Comparison of ENCODE assay signal across 10 cellular contexts in the genomic region with DNA sequence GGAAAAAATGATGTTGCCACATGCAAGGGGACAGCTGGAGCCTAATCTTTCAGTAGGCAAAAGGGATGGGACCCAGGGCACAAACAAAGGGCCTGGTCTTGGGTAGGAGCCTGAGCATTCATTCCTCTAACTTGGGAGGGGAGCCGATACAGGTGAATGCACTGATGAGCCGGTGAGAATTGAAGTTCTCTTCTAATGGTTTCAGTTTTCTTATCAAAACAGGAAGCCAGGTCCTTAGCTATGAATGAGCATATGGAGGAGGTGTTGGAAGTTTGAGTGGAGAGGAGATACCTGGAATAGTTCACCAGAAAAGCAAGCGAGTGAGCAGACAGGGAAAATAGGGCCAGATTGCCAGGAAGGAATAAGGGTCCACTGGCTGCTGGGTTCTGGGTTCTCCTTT. TPM values are rescaled to one million over a fixed set of nuclear protein-coding genes. Genes with fewer than 3 reads are reported as not detected.
A peak's percentile ranks its signal among the peaks of the same experiment; 100 is the strongest.
DNase-seq lines count a peak whose midpoint lies in the region; ATAC-seq, FAIRE-seq and TF ChIP-seq lines count a peak whose summit lies in the region.
"Had no signal": no experiment of that assay in that cellular context is flagged by ENCODE, and none has a peak within 500 bp of the region (broad histone marks: within the 10 kb centered on the region; RNA-seq: fewer than 3 reads in every experiment).

No MANE protein-coding gene starts in this region.

- no peaks in the 10 kb centered on the region for H3K36me3 ChIP-seq in SJCRH30
- H3K36me3 ChIP-seq: transverse colon had no signal

- H3K4me1 ChIP-seq in SJCRH30: no peaks in the 10 kb centered on the region

- no peaks in the 10 kb centered on the region for H3K27me3 Mint-ChIP-seq in effector memory CD8-positive, alpha-beta T cell

- no peak for DNase-seq in effector memory CD8-positive, alpha-beta T cell
- DNase-seq in D721Med (ENCODE audit: insufficient read length, low spot score) (no peak), iPS-NIHi7 (ENCODE audit: extremely low spot score) (no peak), SJCRH30 (no peak)
- DNase-seq: transverse colon had no signal

- TF ChIP-seq CTCF in D721Med (IDR thresholded peaks at IDR 0.05; ENCODE audit: insufficient read depth, missing control alignments): no peak

- no peak for FAIRE-seq in D721Med (lab: Jason Lieb, UNC)

- peaks cover 2% of the 10 kb centered on the region for H3K36me3 Mint-ChIP-seq in effector memory CD8-positive, alpha-beta T cell (ENCODE audit: insufficient read depth)

- H3K4me3 Mint-ChIP-seq in effector memory CD8-positive, alpha-beta T cell: peak overlapping the region; percentile 45 to 61

- peaks cover 21 to 29% of the 10 kb centered on the region in 2 donors for H3K4me1 Mint-ChIP-seq in effector memory CD8-positive, alpha-beta T cell (ENCODE audit: low read depth in 2 of 2)

- no peaks in the 10 kb centered on the region for H3K9me3 Mint-ChIP-seq in effector memory CD8-positive, alpha-beta T cell

- H3K4me3 ChIP-seq in SJCRH30: no peak overlapping the region
- H3K4me3 ChIP-seq: transverse colon had no signal

- no peak overlapping the region for H3K27ac ChIP-seq in SJCRH30
- H3K27ac ChIP-seq: HL-60, transverse colon had no signal

- ATAC-seq in GM18508 (IDR thresholded peaks at IDR 0.05; ENCODE audit: insufficient read depth, unreplicated experiment) (peak; percentile 34), GM19463 (IDR thresholded peaks at IDR 0.05; ENCODE audit: unreplicated experiment) (peak; percentile 32), HG03175 (IDR thresholded peaks at IDR 0.05; ENCODE audit: unreplicated experiment) (peak; percentile 41), HG02678 (IDR thresholded peaks at IDR 0.05; ENCODE audit: unreplicated experiment) (no peak)
- ATAC-seq in effector memory CD8-positive, alpha-beta T cell (replicated peaks): peak; percentile 59

- H3K27me3 ChIP-seq in SJCRH30: no peaks in the 10 kb centered on the region
- H3K27me3 ChIP-seq: transverse colon had no signal

- H3K9me3 ChIP-seq in SJCRH30 (replicated peaks): no peaks in the 10 kb centered on the region
- H3K9me3 ChIP-seq: transverse colon had no signal

- H3K27ac Mint-ChIP-seq in effector memory CD8-positive, alpha-beta T cell: peak overlapping the region; percentile 36 to 81

RNA-seq across cellular contexts. Expression of a gene that starts 10.1 kb away (rescaled TPM):
- total RNA-seq in SJCRH30 (2014; rRNA removed; shearing (Covaris generic)): 0.08 TPM in 1 of 2 replicates, not detected in the other
